Comparison of ENCODE assay signal across 24 cellular contexts in genomic region chr22:42160830-42161696, GRCh38. TPM values are rescaled to one million over a fixed set of nuclear protein-coding genes. Genes with fewer than 3 reads are reported as not detected.
A peak's percentile ranks its signal among the peaks of the same experiment; 100 is the strongest.
DNase-seq lines count a peak whose midpoint lies in the region; ATAC-seq, FAIRE-seq and TF ChIP-seq lines count a peak whose summit lies in the region.
"Had no signal": no experiment of that assay in that cellular context is flagged by ENCODE, and none has a peak within 500 bp of the region (broad histone marks: within the 10 kb centered on the region; RNA-seq: fewer than 3 reads in every experiment).

No MANE protein-coding gene starts in this region.

- CTCF ChIA-PET in activated CD4-positive, alpha-beta T cell treated with anti-CD3 and anti-CD28 coated beads, Interleukin-2, amount 10 ng/mL, durations not matched to agents 7 days and 5 days (lab: Charles Lee) = interaction anchor here (0.8 to 0.9 kb wide), 2 partner anchors 147 to 282 kb away, joined by 3 to 5 read pairs; no protein-coding TSS in a partner anchor

- peaks cover 9% of the 10 kb centered on the region for H3K36me3 Mint-ChIP-seq in activated CD4-positive, alpha-beta T cell treated with anti-CD3 and anti-CD28 coated beads, Interleukin-2, amount 10 ng/mL, durations not matched to agents 7 days and 5 days (ENCODE audit: low read depth)
- H3K36me3 Mint-ChIP-seq: natural killer cell had no signal

- WGBS in esophagus squamous epithelium, 2 donors = 74 to 76% methylated on average over 6 to 8 of the region's 18 CpGs
- WGBS in small intestine, 3 donors = 53 to 76% (median 72%) methylated on average over 18 of the region's 18 CpGs

- H3K9me3 ChIP-seq in esophagus squamous epithelium (no peaks in the 10 kb centered on the region), small intestine (ENCODE audit: control insufficient read depth, low read depth) (no peaks in the 10 kb centered on the region)
- H3K9me3 ChIP-seq: BLaER1, stomach had no signal

- intact Hi-C loops in esophagus squamous epithelium (cut with DNase I) = no loop called here

- ATAC-seq in HG02852 (IDR thresholded peaks at IDR 0.05; ENCODE audit: unreplicated experiment) = no peak
- ATAC-seq in HG02885 (IDR thresholded peaks at IDR 0.05; ENCODE audit: poor library complexity, unreplicated experiment) = no peak
- ATAC-seq: natural killer cell had no signal

- FAIRE-seq in small intestine (lab: Jason Lieb, UNC) = no peak
- FAIRE-seq: A204.1, TTC549 had no signal

- POLR2A ChIA-PET in activated CD4-positive, alpha-beta T cell treated with anti-CD3 and anti-CD28 coated beads, Interleukin-2, amount 10 ng/mL, durations not matched to agents 7 days and 5 days (lab: Charles Lee) = no interaction called here

- no peaks in the 10 kb centered on the region for H3K9me3 Mint-ChIP-seq in activated CD4-positive, alpha-beta T cell treated with anti-CD3 and anti-CD28 coated beads, Interleukin-2, amount 10 ng/mL, durations not matched to agents 7 days and 5 days
- H3K9me3 Mint-ChIP-seq: endodermal cell, natural killer cell had no signal

- H3K27ac ChIP-seq in esophagus squamous epithelium (peak overlapping the region; percentile 5 to 89 (median 86)), small intestine (ENCODE audit: low read depth in 1 of 2, low read length in 1 of 2) (peak overlapping the region; percentile 37 to 43)
- H3K27ac ChIP-seq: BLaER1, hepatocyte, stomach had no signal

- H3K27me3 ChIP-seq in esophagus squamous epithelium (no peaks in the 10 kb centered on the region), small intestine (ENCODE audit: control insufficient read depth in 2 of 2, insufficient read depth in 2 of 2, low read length in 2 of 2) (no peaks in the 10 kb centered on the region)
- H3K27me3 ChIP-seq: BLaER1, hepatocyte, stomach had no signal

- no peak for DNase-seq in activated CD4-positive, alpha-beta T cell treated with anti-CD3 and anti-CD28 coated beads, Interleukin-2, amount 10 ng/mL, durations not matched to agents 7 days and 5 days
- no peak for DNase-seq in activated CD4-positive, alpha-beta T cell treated with anti-CD3 and anti-CD28 coated beads for 48 hours
- peak; percentile 40 for DNase-seq in SW480 (ENCODE audit: low spot score)
- no peak for DNase-seq in esophagus squamous epithelium (lab: John Stamatoyannopoulos, UW)
- DNase-seq in small intestine = peak; percentile 70
- no peak for DNase-seq in NCI-H2081 treated with DMSO at 0.1 percent for 48 hours (lab: John Stamatoyannopoulos, UW)
- DNase-seq: activated naive CD4-positive, alpha-beta T cell treated with anti-CD3 and anti-CD28 coated beads, Interleukin-2, amount 50 U/mL, for 16 hours; activated T-cell treated with anti-CD3 and anti-CD28 coated beads, Interleukin-2, amount 50 U/mL, for 1 hour; endodermal cell; islet precursor cell; natural killer cell; NCI-H1092; NCI-H2029 treated with DMSO at 0.1 percent for 48 hours; NCI-H510A; stomach had no signal

- H3K36me3 ChIP-seq in esophagus squamous epithelium = peaks cover 0 to 54% (median 9%) of the 10 kb centered on the region in 3 donors
- peaks cover 2 to 3% of the 10 kb centered on the region in 2 donors for H3K36me3 ChIP-seq in small intestine (ENCODE audit: control insufficient read depth in 2 of 2, insufficient read depth in 2 of 2, low read length in 2 of 2)

- H3K4me3 Mint-ChIP-seq in activated CD4-positive, alpha-beta T cell treated with anti-CD3 and anti-CD28 coated beads, Interleukin-2, amount 10 ng/mL, durations not matched to agents 7 days and 5 days = no peak overlapping the region
- H3K4me3 Mint-ChIP-seq: endodermal cell, natural killer cell had no signal

- H3K4me1 ChIP-seq in esophagus squamous epithelium = peaks cover 9 to 70% (median 29%) of the 10 kb centered on the region in 3 donors
- no peaks in the 10 kb centered on the region for H3K4me1 ChIP-seq in small intestine (ENCODE audit: control insufficient read depth in 2 of 2, insufficient read depth in 1 of 2, low read depth in 1 of 2, low read length in 1 of 2)
- H3K4me1 ChIP-seq: BLaER1, stomach had no signal

- TF ChIP-seq POLR2A in esophagus squamous epithelium (IDR thresholded peaks at IDR 0.05) = no peak

- H3K27me3 Mint-ChIP-seq in activated CD4-positive, alpha-beta T cell treated with anti-CD3 and anti-CD28 coated beads, Interleukin-2, amount 10 ng/mL, durations not matched to agents 7 days and 5 days = no peaks in the 10 kb centered on the region
- H3K27me3 Mint-ChIP-seq: progenitor cell of endocrine pancreas had no signal

- no peak for TF ChIP-seq CTCF in esophagus squamous epithelium (IDR thresholded peaks at IDR 0.05)

- no peak overlapping the region for H3K4me3 ChIP-seq in esophagus squamous epithelium
- H3K4me3 ChIP-seq in small intestine (ENCODE audit: low read depth in 1 of 2, low read length in 2 of 2) = no peak overlapping the region
- H3K4me3 ChIP-seq: BLaER1, hepatocyte, stomach had no signal

- H3K27ac Mint-ChIP-seq in activated CD4-positive, alpha-beta T cell treated with anti-CD3 and anti-CD28 coated beads, Interleukin-2, amount 10 ng/mL, durations not matched to agents 7 days and 5 days = peak overlapping the region; percentile 1
- H3K27ac Mint-ChIP-seq: endodermal cell, natural killer cell had no signal

- peaks cover 7% of the 10 kb centered on the region for H3K4me1 Mint-ChIP-seq in activated CD4-positive, alpha-beta T cell treated with anti-CD3 and anti-CD28 coated beads, Interleukin-2, amount 10 ng/mL, durations not matched to agents 7 days and 5 days
- H3K4me1 Mint-ChIP-seq: endodermal cell had no signal

RNA-seq across cellular contexts. Expression of gene CYP2D6, which starts 30.5 kb away (rescaled TPM):
- 1 to 10 TPM; 5.0 to 6.6 TPM for total RNA-seq in activated CD4-positive, alpha-beta T cell treated with anti-CD3 and anti-CD28 coated beads, Interleukin-2, amount 10 ng/mL, durations not matched to agents 7 days and 5 days
- 1 to 10 TPM in 2 of 4 donors, under 1 TPM in 2; 0.35 to 1.5 (median 1.2) TPM for total RNA-seq in esophagus squamous epithelium
- polyA plus RNA-seq in small intestine = 100 to 1,000 TPM in 1 of 3 donors, 10 to 100 TPM in 1, 1 to 10 TPM in 1; 5.8 to 172 (median 38.1) TPM
- total RNA-seq: H4, skeletal muscle tissue had no signal

Comparison
In these comparisons a context has a peak if more than half of its experiments do, and no peak if none do; other contexts are left out.
1. DNase-seq: peak in SW480 (single experiment) and small intestine (single experiment); none in activated CD4-positive, alpha-beta T cell treated with anti-CD3 and anti-CD28 coated beads, Interleukin-2, amount 10 ng/mL, durations not matched to agents 7 days and 5 days (single experiment), activated CD4-positive, alpha-beta T cell treated with anti-CD3 and anti-CD28 coated beads for 48 hours (single experiment), esophagus squamous epithelium (single experiment) and NCI-H2081 treated with DMSO at 0.1 percent for 48 hours (single experiment).